Comparison of ENCODE assay signal across 1 cellular context in genomic region chr1:147541672-147542548, GRCh38.
TF ChIP-seq lines count a peak whose summit lies in the region.

No MANE protein-coding gene starts in this region.

TF ChIP-seq in HEK293, 187 proteins besides CTCF, POLR2A, EP300 and RAD21 (continued from another document):
- TF ChIP-seq FEZF1 (tag by site-specific recombination; IDR thresholded peaks at IDR 0.05), result peak; percentile 19; the same call in 1 of the 2 replicates
- TF ChIP-seq SP3 (tag by site-specific recombination; IDR thresholded peaks at IDR 0.05), result peak; percentile 40; the same call in 1 of the 2 replicates
- TF ChIP-seq, protein P1, sequence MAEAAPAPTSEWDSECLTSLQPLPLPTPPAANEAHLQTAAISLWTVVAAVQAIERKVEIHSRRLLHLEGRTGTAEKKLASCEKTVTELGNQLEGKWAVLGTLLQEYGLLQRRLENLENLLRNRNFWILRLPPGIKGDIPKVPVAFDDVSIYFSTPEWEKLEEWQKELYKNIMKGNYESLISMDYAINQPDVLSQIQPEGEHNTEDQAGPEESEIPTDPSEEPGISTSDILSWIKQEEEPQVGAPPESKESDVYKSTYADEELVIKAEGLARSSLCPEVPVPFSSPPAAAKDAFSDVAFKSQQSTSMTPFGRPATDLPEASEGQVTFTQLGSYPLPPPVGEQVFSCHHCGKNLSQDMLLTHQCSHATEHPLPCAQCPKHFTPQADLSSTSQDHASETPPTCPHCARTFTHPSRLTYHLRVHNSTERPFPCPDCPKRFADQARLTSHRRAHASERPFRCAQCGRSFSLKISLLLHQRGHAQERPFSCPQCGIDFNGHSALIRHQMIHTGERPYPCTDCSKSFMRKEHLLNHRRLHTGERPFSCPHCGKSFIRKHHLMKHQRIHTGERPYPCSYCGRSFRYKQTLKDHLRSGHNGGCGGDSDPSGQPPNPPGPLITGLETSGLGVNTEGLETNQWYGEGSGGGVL (tag by site-specific recombination; IDR thresholded peaks at IDR 0.05), result peak; percentile 97
- TF ChIP-seq ZNF600 (tag by site-specific recombination; IDR thresholded peaks at IDR 0.05), result peak; percentile 58; the same call in 1 of the 2 replicates
- TF ChIP-seq RBAK (tag by site-specific recombination; IDR thresholded peaks at IDR 0.05), result no peak
- peak; percentile 83 for TF ChIP-seq ZNF335 (tag by site-specific recombination; conservative IDR thresholded peaks at IDR 0.05)
- TF ChIP-seq ZNF555 (tag by site-specific recombination; conservative IDR thresholded peaks at IDR 0.05), result no peak
- TF ChIP-seq, protein P2, sequence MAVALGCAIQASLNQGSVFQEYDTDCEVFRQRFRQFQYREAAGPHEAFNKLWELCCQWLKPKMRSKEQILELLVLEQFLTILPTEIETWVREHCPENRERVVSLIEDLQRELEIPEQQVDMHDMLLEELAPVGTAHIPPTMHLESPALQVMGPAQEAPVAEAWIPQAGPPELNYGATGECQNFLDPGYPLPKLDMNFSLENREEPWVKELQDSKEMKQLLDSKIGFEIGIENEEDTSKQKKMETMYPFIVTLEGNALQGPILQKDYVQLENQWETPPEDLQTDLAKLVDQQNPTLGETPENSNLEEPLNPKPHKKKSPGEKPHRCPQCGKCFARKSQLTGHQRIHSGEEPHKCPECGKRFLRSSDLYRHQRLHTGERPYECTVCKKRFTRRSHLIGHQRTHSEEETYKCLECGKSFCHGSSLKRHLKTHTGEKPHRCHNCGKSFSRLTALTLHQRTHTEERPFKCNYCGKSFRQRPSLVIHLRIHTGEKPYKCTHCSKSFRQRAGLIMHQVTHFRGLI (tag by site-specific recombination; IDR thresholded peaks at IDR 0.05), result no peak
- no peak for TF ChIP-seq ZNF544 (tag by site-specific recombination; IDR thresholded peaks at IDR 0.05)
- TF ChIP-seq ZBTB48 (tag by site-specific recombination; IDR thresholded peaks at IDR 0.05), result peak; percentile 71
- no peak for TF ChIP-seq TRIM28 (IDR thresholded peaks at IDR 0.05; ENCODE audit: borderline replicate concordance, low read length)
- TF ChIP-seq MEIS1 (CRISPR knock-in tag; IDR thresholded peaks at IDR 0.05; ENCODE audit: borderline replicate concordance), result no peak
- peak; percentile 19 for TF ChIP-seq SP2 (tag by site-specific recombination; IDR thresholded peaks at IDR 0.05)
- TF ChIP-seq ZNF830 (tag by site-specific recombination; IDR thresholded peaks at IDR 0.05; ENCODE audit: low read depth), result no peak
- TF ChIP-seq, protein P3, sequence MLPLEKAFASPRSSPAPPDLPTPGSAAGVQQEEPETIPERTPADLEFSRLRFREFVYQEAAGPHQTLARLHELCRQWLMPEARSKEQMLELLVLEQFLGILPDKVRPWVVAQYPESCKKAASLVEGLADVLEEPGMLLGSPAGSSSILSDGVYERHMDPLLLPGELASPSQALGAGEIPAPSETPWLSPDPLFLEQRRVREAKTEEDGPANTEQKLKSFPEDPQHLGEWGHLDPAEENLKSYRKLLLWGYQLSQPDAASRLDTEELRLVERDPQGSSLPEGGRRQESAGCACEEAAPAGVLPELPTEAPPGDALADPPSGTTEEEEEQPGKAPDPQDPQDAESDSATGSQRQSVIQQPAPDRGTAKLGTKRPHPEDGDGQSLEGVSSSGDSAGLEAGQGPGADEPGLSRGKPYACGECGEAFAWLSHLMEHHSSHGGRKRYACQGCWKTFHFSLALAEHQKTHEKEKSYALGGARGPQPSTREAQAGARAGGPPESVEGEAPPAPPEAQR (tag by site-specific recombination; IDR thresholded peaks at IDR 0.05), result no peak
- TF ChIP-seq IKZF3 (tag by site-specific recombination; IDR thresholded peaks at IDR 0.05), result 0 out of 2 replicates have a peak, but pooled peaks have one; percentile 67
- peak; percentile 92 for TF ChIP-seq KLF16 (tag by site-specific recombination; IDR thresholded peaks at IDR 0.05)
- peak; percentile 12; the same call in 1 of the 2 replicates for TF ChIP-seq ZNF76 (tag by site-specific recombination; IDR thresholded peaks at IDR 0.05; ENCODE audit: borderline replicate concordance, low read depth)
- TF ChIP-seq ZNF521 (tag by site-specific recombination; IDR thresholded peaks at IDR 0.05), result no peak
- no peak for TF ChIP-seq ZNF354C (tag by site-specific recombination; IDR thresholded peaks at IDR 0.05; ENCODE audit: borderline replicate concordance, low read depth)
- peak; percentile 70 for TF ChIP-seq ZFHX2 (tag by site-specific recombination; conservative IDR thresholded peaks at IDR 0.05)
- TF ChIP-seq OVOL3 (tag by site-specific recombination; IDR thresholded peaks at IDR 0.05), result no peak
- TF ChIP-seq BCL6B (tag by site-specific recombination; IDR thresholded peaks at IDR 0.05), result 0 out of 2 replicates have a peak, but pooled peaks have one; percentile 11
- TF ChIP-seq MYNN (tag by site-specific recombination; IDR thresholded peaks at IDR 0.05; ENCODE audit: borderline replicate concordance), result no peak
- TF ChIP-seq ZNF692 (tag by site-specific recombination; IDR thresholded peaks at IDR 0.05), result no peak
- TF ChIP-seq KLF8 (tag by site-specific recombination; IDR thresholded peaks at IDR 0.05), result 0 out of 2 replicates have a peak, but pooled peaks have one; percentile 8
- no peak for TF ChIP-seq ZBTB21 (tag by site-specific recombination; IDR thresholded peaks at IDR 0.05)
- no peak for TF ChIP-seq ZNF704 (tag by site-specific recombination; IDR thresholded peaks at IDR 0.05)
- TF ChIP-seq, protein P4, sequence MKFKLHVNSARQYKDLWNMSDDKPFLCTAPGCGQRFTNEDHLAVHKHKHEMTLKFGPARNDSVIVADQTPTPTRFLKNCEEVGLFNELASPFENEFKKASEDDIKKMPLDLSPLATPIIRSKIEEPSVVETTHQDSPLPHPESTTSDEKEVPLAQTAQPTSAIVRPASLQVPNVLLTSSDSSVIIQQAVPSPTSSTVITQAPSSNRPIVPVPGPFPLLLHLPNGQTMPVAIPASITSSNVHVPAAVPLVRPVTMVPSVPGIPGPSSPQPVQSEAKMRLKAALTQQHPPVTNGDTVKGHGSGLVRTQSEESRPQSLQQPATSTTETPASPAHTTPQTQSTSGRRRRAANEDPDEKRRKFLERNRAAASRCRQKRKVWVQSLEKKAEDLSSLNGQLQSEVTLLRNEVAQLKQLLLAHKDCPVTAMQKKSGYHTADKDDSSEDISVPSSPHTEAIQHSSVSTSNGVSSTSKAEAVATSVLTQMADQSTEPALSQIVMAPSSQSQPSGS (tag by site-specific recombination; IDR thresholded peaks at IDR 0.05; ENCODE audit: low read depth), result no peak
- peak; percentile 63 for TF ChIP-seq EGR2 (tag by site-specific recombination; IDR thresholded peaks at IDR 0.05; ENCODE audit: low read depth)
- TF ChIP-seq ZBTB20 (tag by site-specific recombination; IDR thresholded peaks at IDR 0.05), result peak; percentile 80
- TF ChIP-seq HOXC10 (CRISPR knock-in tag; IDR thresholded peaks at IDR 0.05), result no peak
- TF ChIP-seq KLF9 (tag by site-specific recombination; IDR thresholded peaks at IDR 0.05; ENCODE audit: low read depth), result peak; percentile 65
- no peak for TF ChIP-seq ZNF184 (tag by site-specific recombination; IDR thresholded peaks at IDR 0.05)
- no peak for TF ChIP-seq ZNF221 (tag by site-specific recombination; IDR thresholded peaks at IDR 0.05; ENCODE audit: borderline replicate concordance)
- peak; percentile 60 for TF ChIP-seq ZNF366 (tag by site-specific recombination; conservative IDR thresholded peaks at IDR 0.05)
- TF ChIP-seq, protein P5, sequence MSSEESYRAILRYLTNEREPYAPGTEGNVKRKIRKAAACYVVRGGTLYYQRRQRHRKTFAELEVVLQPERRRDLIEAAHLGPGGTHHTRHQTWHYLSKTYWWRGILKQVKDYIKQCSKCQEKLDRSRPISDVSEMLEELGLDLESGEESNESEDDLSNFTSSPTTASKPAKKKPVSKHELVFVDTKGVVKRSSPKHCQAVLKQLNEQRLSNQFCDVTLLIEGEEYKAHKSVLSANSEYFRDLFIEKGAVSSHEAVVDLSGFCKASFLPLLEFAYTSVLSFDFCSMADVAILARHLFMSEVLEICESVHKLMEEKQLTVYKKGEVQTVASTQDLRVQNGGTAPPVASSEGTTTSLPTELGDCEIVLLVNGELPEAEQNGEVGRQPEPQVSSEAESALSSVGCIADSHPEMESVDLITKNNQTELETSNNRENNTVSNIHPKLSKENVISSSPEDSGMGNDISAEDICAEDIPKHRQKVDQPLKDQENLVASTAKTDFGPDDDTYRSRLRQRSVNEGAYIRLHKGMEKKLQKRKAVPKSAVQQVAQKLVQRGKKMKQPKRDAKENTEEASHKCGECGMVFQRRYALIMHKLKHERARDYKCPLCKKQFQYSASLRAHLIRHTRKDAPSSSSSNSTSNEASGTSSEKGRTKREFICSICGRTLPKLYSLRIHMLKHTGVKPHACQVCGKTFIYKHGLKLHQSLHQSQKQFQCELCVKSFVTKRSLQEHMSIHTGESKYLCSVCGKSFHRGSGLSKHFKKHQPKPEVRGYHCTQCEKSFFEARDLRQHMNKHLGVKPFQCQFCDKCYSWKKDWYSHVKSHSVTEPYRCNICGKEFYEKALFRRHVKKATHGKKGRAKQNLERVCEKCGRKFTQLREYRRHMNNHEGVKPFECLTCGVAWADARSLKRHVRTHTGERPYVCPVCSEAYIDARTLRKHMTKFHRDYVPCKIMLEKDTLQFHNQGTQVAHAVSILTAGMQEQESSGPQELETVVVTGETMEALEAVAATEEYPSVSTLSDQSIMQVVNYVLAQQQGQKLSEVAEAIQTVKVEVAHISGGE (tag by site-specific recombination; conservative IDR thresholded peaks at IDR 0.05; ENCODE audit: low read depth), result 0 out of 2 replicates have a peak, but pooled peaks have one; percentile 14
- TF ChIP-seq TCF7L2 (IDR thresholded peaks at IDR 0.05; ENCODE audit: borderline replicate concordance, low read depth, low read length), result peak; percentile 31
TF ChIP-seq in HEK293: peak in this region for 27.
